ENCODE assay signal across 16 cellular contexts in the genomic region with DNA sequence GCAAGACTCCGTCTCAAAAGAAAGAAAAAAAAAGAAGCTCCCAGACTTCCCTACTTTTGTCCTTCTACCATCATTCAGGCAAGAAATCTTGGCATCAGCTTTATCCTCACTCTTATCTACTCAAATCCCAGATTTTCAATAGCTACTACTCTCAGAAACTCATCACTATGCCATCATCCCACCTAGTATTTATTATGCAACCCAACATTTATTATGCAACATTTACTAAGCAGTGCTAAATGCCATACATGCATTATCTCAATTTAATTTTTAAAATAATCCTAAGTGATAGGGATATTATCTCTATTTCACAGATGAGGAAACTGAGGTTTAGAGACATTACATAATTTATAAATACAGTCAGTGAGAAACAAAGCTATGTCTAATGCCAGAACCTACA. TPM values are rescaled to one million over a fixed set of nuclear protein-coding genes. Genes with fewer than 3 reads are reported as not detected.
DNase-seq lines count a peak whose midpoint lies in the region; ATAC-seq, FAIRE-seq and TF ChIP-seq lines count a peak whose summit lies in the region.
"Had no signal": no experiment of that assay in that cellular context is flagged by ENCODE, and none has a peak within 500 bp of the region (broad histone marks: within the 10 kb centered on the region; RNA-seq: fewer than 3 reads in every experiment).

No MANE protein-coding gene starts in this region.

- peak overlapping the region; percentile 30 for H3K27ac Mint-ChIP-seq in activated T-helper 2 cell treated with anti-CD3 and anti-CD28 coated beads, Interferon-gamma antibody, Interleukin-2, Interleukin-4, amounts not matched to agents 10 μg/mL and 5 μg/mL and 100 μg/mL, durations not matched to agents 14 hours and 24 hours and 36 hours

- DNase-seq in HepG2 (ENCODE audit: low spot score): no peak
- DNase-seq in right lobe of liver: no peak
- DNase-seq in activated T-helper 2 cell treated with anti-CD3 and anti-CD28 coated beads, Interferon-gamma antibody, Interleukin-2, Interleukin-4, amounts not matched to agents 10 μg/mL and 5 μg/mL and 100 μg/mL, durations not matched to agents 14 hours and 24 hours and 36 hours (ENCODE audit: low spot score): no peak
- DNase-seq in testis: no peak
- no peak for DNase-seq in SIG-M5 (lab: John Stamatoyannopoulos, UW)
- DNase-seq: DMS79, GM23248, KBM-7, NCI-H1417 treated with DMSO at 0.1 percent for 48 hours, NCI-H1930, NCI-H69, Right ventricle myocardium superior, SK-N-SH had no signal

- H3K4me3 ChIP-seq in HepG2 (replicated peaks in 1 of 3; ENCODE audit: insufficient read depth in 1 of 3, low read depth in 2 of 3, low read length in 3 of 3): no peak overlapping the region
- no peak overlapping the region for H3K4me3 ChIP-seq in right lobe of liver
- H3K4me3 ChIP-seq in testis: no peak overlapping the region
- H3K4me3 ChIP-seq: GM23248 had no signal

- POLR2A ChIA-PET in HepG2 (lab: Yijun Ruan, JAX): no interaction called here

- WGBS in HepG2 (ENCODE audit: low lambda C conversion rate): 96% methylated on average over 1 of the region's 1 CpG
- WGBS in right lobe of liver (ENCODE audit: insufficient coverage, low coverage, low lambda C conversion rate, missing lambda C conversion rate): no CpG with 5 or more reads among the region's 1 CpG
- 59 to 60% methylated on average over 1 of the region's 1 CpG for WGBS in testis, 2 donors

- TF ChIP-seq EP300 in HepG2 (IDR thresholded peaks at IDR 0.05; ENCODE audit: low read depth in 2 of 2, low read length in 2 of 2) (no peak), HepG2 (CRISPR knock-in tag; IDR thresholded peaks at IDR 0.05; ENCODE audit: borderline replicate concordance) (no peak)

- H3K27me3 Mint-ChIP-seq in activated T-helper 2 cell treated with anti-CD3 and anti-CD28 coated beads, Interferon-gamma antibody, Interleukin-2, Interleukin-4, amounts not matched to agents 10 μg/mL and 5 μg/mL and 100 μg/mL, durations not matched to agents 14 hours and 24 hours and 36 hours (ENCODE audit: low read depth): no peaks in the 10 kb centered on the region

- no peak overlapping the region for H3K4me3 Mint-ChIP-seq in activated T-helper 2 cell treated with anti-CD3 and anti-CD28 coated beads, Interferon-gamma antibody, Interleukin-2, Interleukin-4, amounts not matched to agents 10 μg/mL and 5 μg/mL and 100 μg/mL, durations not matched to agents 14 hours and 24 hours and 36 hours (ENCODE audit: low read depth)

- H3K4me1 ChIP-seq in HepG2 (ENCODE audit: insufficient read depth, low read length) (peaks cover 43% of the 10 kb centered on the region), right lobe of liver (peaks cover 0 to 10% (median 3%) of the 10 kb centered on the region in 4 donors), testis (peaks cover 14% of the 10 kb centered on the region)

- CTCF ChIA-PET in HepG2 (lab: Yijun Ruan, JAX; ENCODE audit: low intra/inter-chr PET ratio, low total read pairs): no interaction called here

- H3K27ac ChIP-seq in HepG2 (ENCODE audit: extremely low read length, insufficient read depth, low read length): no peak overlapping the region
- no peak overlapping the region for H3K27ac ChIP-seq in right lobe of liver
- H3K27ac ChIP-seq in testis: peak overlapping the region; percentile 79 to 95
- H3K27ac ChIP-seq: GM23248 had no signal

- TF ChIP-seq CTCF in HepG2 (CRISPR knock-in tag; IDR thresholded peaks at IDR 0.05) (no peak), right lobe of liver (IDR thresholded peaks at IDR 0.05) (no peak), testis (IDR thresholded peaks at IDR 0.05) (no peak)

- H4K20me1 ChIP-seq in HepG2 (ENCODE audit: insufficient read depth, low read length): peaks cover 3% of the 10 kb centered on the region; the same call in 1 of the 2 replicates

- no peak for FAIRE-seq in HepG2 (lab: Jason Lieb, UNC)
- FAIRE-seq: GM18507, RCC 7860 had no signal

- no peaks in the 10 kb centered on the region for H3K9me3 ChIP-seq in HepG2 (ENCODE audit: low read length)
- no peaks in the 10 kb centered on the region for H3K9me3 ChIP-seq in right lobe of liver
- H3K9me3 ChIP-seq in testis: no peaks in the 10 kb centered on the region
- H3K9me3 ChIP-seq: SK-N-SH had no signal

- no peak overlapping the region for H2AFZ ChIP-seq in HepG2 (ENCODE audit: low read length)
- H2AFZ ChIP-seq: GM23248 had no signal

- TF ChIP-seq RAD21 in HepG2 (CRISPR knock-in tag; IDR thresholded peaks at IDR 0.05): no peak

- intact Hi-C loops in HepG2 (cut with micrococcal nuclease; ENCODE audit: unreplicated experiment): loop anchor here (10.0 kb wide), 1 partner anchor 269 kb away; the partner anchor contains the start of gene TMBIM1
- intact Hi-C loops in right lobe of liver (cut with DNase I): no loop called here
- intact Hi-C loops in activated T-helper 2 cell treated with anti-CD3 and anti-CD28 coated beads, Interferon-gamma antibody, Interleukin-2, Interleukin-4, amounts not matched to agents 10 μg/mL and 5 μg/mL and 100 μg/mL, durations not matched to agents 14 hours and 24 hours and 36 hours (cut with micrococcal nuclease): no loop called here
- intact Hi-C loops in testis (cut with DNase I; ENCODE audit: low total_unique reads): no loop called here

- peaks cover 61% of the 10 kb centered on the region for H3K79me2 ChIP-seq in HepG2 (ENCODE audit: insufficient read depth, low read length)

- H3K27me3 ChIP-seq in HepG2 (ENCODE audit: control insufficient read depth in 1 of 2, insufficient read depth in 2 of 2, low read length in 2 of 2) (no peaks in the 10 kb centered on the region), right lobe of liver (no peaks in the 10 kb centered on the region), testis (no peaks in the 10 kb centered on the region)

- H3K4me2 ChIP-seq in HepG2 (ENCODE audit: low read depth, low read length): 0 out of 2 replicates have a peak overlapping the region, but pooled peaks have one; percentile 2
- H3K4me2 ChIP-seq: SK-N-SH had no signal

- no peak for TF ChIP-seq POLR2A in HepG2 (IDR thresholded peaks at IDR 0.05; ENCODE audit: insufficient read depth in 1 of 2, low read depth in 2 of 2, low read length in 2 of 2)
- no peak for TF ChIP-seq POLR2A in right lobe of liver (IDR thresholded peaks at IDR 0.05)
- TF ChIP-seq POLR2A in testis (IDR thresholded peaks at IDR 0.05): no peak

- ATAC-seq in HepG2 (no peak), right lobe of liver (no peak), GM19324 (IDR thresholded peaks at IDR 0.05; ENCODE audit: low FRiP score, unreplicated experiment) (no peak)

- in situ Hi-C loops in HepG2 (cut with HindIII; ENCODE audit: extremely low pct_ligation_motif_present, low pct_unique_long_range_greater_than_20kb): no loop called here

- BruUV-seq in HepG2 (replicated peaks; lab: Mats Ljungman, UMichigan): no TSS peak

- no peak overlapping the region for H3K9ac ChIP-seq in HepG2 (ENCODE audit: insufficient read depth, low read depth, low read length)
- H3K9ac ChIP-seq: GM23248, SK-N-SH had no signal

- peaks cover 3 to 38% of the 10 kb centered on the region in 2 experiments; a peak in 4 of 5 replicates for H3K36me3 ChIP-seq in HepG2 (replicated peaks in 1 of 2; ENCODE audit: control insufficient read depth in 1 of 2, insufficient read depth in 2 of 2, low read length in 2 of 2)
- peaks cover 0 to 21% (median 0%) of the 10 kb centered on the region in 4 donors for H3K36me3 ChIP-seq in right lobe of liver
- no peaks in the 10 kb centered on the region for H3K36me3 ChIP-seq in testis (ENCODE audit: low read depth, missing control alignments)

- peaks cover 49% of the 10 kb centered on the region for H3K4me1 Mint-ChIP-seq in activated T-helper 2 cell treated with anti-CD3 and anti-CD28 coated beads, Interferon-gamma antibody, Interleukin-2, Interleukin-4, amounts not matched to agents 10 μg/mL and 5 μg/mL and 100 μg/mL, durations not matched to agents 14 hours and 24 hours and 36 hours (ENCODE audit: low read depth)

- H3K36me3 Mint-ChIP-seq in activated T-helper 2 cell treated with anti-CD3 and anti-CD28 coated beads, Interferon-gamma antibody, Interleukin-2, Interleukin-4, amounts not matched to agents 10 μg/mL and 5 μg/mL and 100 μg/mL, durations not matched to agents 14 hours and 24 hours and 36 hours (ENCODE audit: low read depth): peaks cover 70% of the 10 kb centered on the region

- H3K9me3 Mint-ChIP-seq in activated T-helper 2 cell treated with anti-CD3 and anti-CD28 coated beads, Interferon-gamma antibody, Interleukin-2, Interleukin-4, amounts not matched to agents 10 μg/mL and 5 μg/mL and 100 μg/mL, durations not matched to agents 14 hours and 24 hours and 36 hours: no peaks in the 10 kb centered on the region

RNA-seq across cellular contexts. Expression of gene USP37, which starts 4.1 kb away (rescaled TPM):
- total RNA-seq in HepG2 (2016; rRNA removed; fragmentation: Illumina TruSeq; extraction: Trizol) (30.6 and 36.2 TPM in 2 replicates), right lobe of liver (1 to 10 TPM; 4.8 to 8.9 (median 6.7) TPM), testis (10 to 100 TPM; 39.3 to 81.4 TPM)
- total RNA-seq in HepG2 (2016; cell fraction: cytosol; rRNA removed; fragmentation: Illumina TruSeq; extraction: Trizol; ENCODE audit: low read depth): 20.5 and 21.3 TPM in 2 replicates
- 28.6 and 34.8 TPM in 2 replicates for total RNA-seq in HepG2 (2016; cell fraction: insoluble cytoplasmic fraction; rRNA removed; fragmentation: Illumina TruSeq; extraction: Trizol)
- 15.4 and 17.1 TPM in 2 replicates for total RNA-seq in HepG2 (2016; cell fraction: membrane; rRNA removed; fragmentation: Illumina TruSeq; extraction: Trizol)
- total RNA-seq in HepG2 (2016; cell fraction: nucleus; rRNA removed; fragmentation: Illumina TruSeq; extraction: Trizol): 31.4 and 32.1 TPM in 2 replicates
- polyA plus RNA-seq in HepG2 (2011; rRNA removed) (6.5 and 6.6 TPM in 2 replicates), testis (ENCODE audit: insufficient read depth, low read depth, low replicate concordance) (26.7 TPM)
- 2.2 and 3.7 TPM in 2 replicates for polyA plus RNA-seq in HepG2 (2011; cell fraction: cytosol; rRNA removed)
- polyA plus RNA-seq in HepG2 (2011; cell fraction: nucleus; rRNA removed): 5.9 and 6.5 TPM in 2 replicates
- 8.9 and 9.8 TPM in 2 replicates for polyA plus RNA-seq in HepG2 (2012)
- polyA plus RNA-seq in HepG2 (2016; cell fraction: cytosol; fragmentation: Illumina TruSeq; extraction: Trizol; ENCODE audit: low read depth): 1.3 and 1.9 TPM in 2 replicates
- 11.5 and 12.3 TPM in 2 replicates for polyA plus RNA-seq in HepG2 (2016; cell fraction: insoluble cytoplasmic fraction; fragmentation: Illumina TruSeq; extraction: Trizol; ENCODE audit: low read depth)
- polyA plus RNA-seq in HepG2 (2016; cell fraction: membrane; fragmentation: Illumina TruSeq; extraction: Trizol; ENCODE audit: low read depth): 2.8 and 2.9 TPM in 2 replicates
- polyA plus RNA-seq in HepG2 (2016; cell fraction: nucleus; fragmentation: Illumina TruSeq; extraction: Trizol; ENCODE audit: insufficient read depth, low read depth): 18.1 and 19.2 TPM in 2 replicates
- 9.1 and 9.8 TPM in 2 replicates for polyA minus RNA-seq in HepG2 (2011; rRNA and poly(A)+ RNA removed; ENCODE audit: low replicate concordance)
- polyA minus RNA-seq in HepG2 (2011; cell fraction: cytosol; rRNA and poly(A)+ RNA removed): 18.1 and 20.4 TPM in 2 replicates
- 43.1 and 55.2 TPM in 2 replicates for polyA minus RNA-seq in HepG2 (2011; cell fraction: nucleus; rRNA and poly(A)+ RNA removed)
- total RNA-seq in activated T-helper 2 cell treated with anti-CD3 and anti-CD28 coated beads, Interferon-gamma antibody, Interleukin-2, Interleukin-4, amounts not matched to agents 10 μg/mL and 5 μg/mL and 100 μg/mL, durations not matched to agents 14 hours and 24 hours and 36 hours: 40.7 and 43.7 TPM in 2 replicates

RNA-seq across cellular contexts. Expression of gene CNOT9, which starts 4.6 kb away (rescaled TPM):
- 92.4 and 101 TPM in 2 replicates for total RNA-seq in HepG2 (2016; rRNA removed; fragmentation: Illumina TruSeq; extraction: Trizol)
- 20.1 and 22.8 TPM in 2 replicates for total RNA-seq in HepG2 (2016; cell fraction: cytosol; rRNA removed; fragmentation: Illumina TruSeq; extraction: Trizol; ENCODE audit: low read depth)
- 90.5 and 108 TPM in 2 replicates for total RNA-seq in HepG2 (2016; cell fraction: insoluble cytoplasmic fraction; rRNA removed; fragmentation: Illumina TruSeq; extraction: Trizol)
- total RNA-seq in HepG2 (2016; cell fraction: membrane; rRNA removed; fragmentation: Illumina TruSeq; extraction: Trizol): 62.2 and 62.5 TPM in 2 replicates
- total RNA-seq in HepG2 (2016; cell fraction: nucleus; rRNA removed; fragmentation: Illumina TruSeq; extraction: Trizol): 88.2 and 95.4 TPM in 2 replicates
- polyA plus RNA-seq in HepG2 (2011; rRNA removed): 71.0 and 82.6 TPM in 2 replicates
- polyA plus RNA-seq in HepG2 (2011; cell fraction: cytosol; rRNA removed): 49.8 and 55.3 TPM in 2 replicates
- polyA plus RNA-seq in HepG2 (2011; cell fraction: nucleus; rRNA removed): 87.2 and 87.7 TPM in 2 replicates
- polyA plus RNA-seq in HepG2 (2012): 33.2 and 42.6 TPM in 2 replicates
- polyA plus RNA-seq in HepG2 (2016; cell fraction: cytosol; fragmentation: Illumina TruSeq; extraction: Trizol; ENCODE audit: low read depth): 11.3 and 14.7 TPM in 2 replicates
- 92.0 and 94.6 TPM in 2 replicates for polyA plus RNA-seq in HepG2 (2016; cell fraction: insoluble cytoplasmic fraction; fragmentation: Illumina TruSeq; extraction: Trizol; ENCODE audit: low read depth)
- polyA plus RNA-seq in HepG2 (2016; cell fraction: membrane; fragmentation: Illumina TruSeq; extraction: Trizol; ENCODE audit: low read depth): 34.0 and 37.1 TPM in 2 replicates
- 131 TPM in 2 replicates for polyA plus RNA-seq in HepG2 (2016; cell fraction: nucleus; fragmentation: Illumina TruSeq; extraction: Trizol; ENCODE audit: insufficient read depth, low read depth)
- polyA minus RNA-seq in HepG2 (2011; rRNA and poly(A)+ RNA removed; ENCODE audit: low replicate concordance): 120 and 128 TPM in 2 replicates
- 63.2 and 66.3 TPM in 2 replicates for polyA minus RNA-seq in HepG2 (2011; cell fraction: cytosol; rRNA and poly(A)+ RNA removed)
- 109 and 117 TPM in 2 replicates for polyA minus RNA-seq in HepG2 (2011; cell fraction: nucleus; rRNA and poly(A)+ RNA removed)
- total RNA-seq in right lobe of liver: 10 to 100 TPM; 11.8 to 39.3 (median 19.2) TPM
- 127 and 135 TPM in 2 replicates for total RNA-seq in activated T-helper 2 cell treated with anti-CD3 and anti-CD28 coated beads, Interferon-gamma antibody, Interleukin-2, Interleukin-4, amounts not matched to agents 10 μg/mL and 5 μg/mL and 100 μg/mL, durations not matched to agents 14 hours and 24 hours and 36 hours
- total RNA-seq in testis: 100 to 1,000 TPM; 118 to 129 TPM
- polyA plus RNA-seq in testis (ENCODE audit: insufficient read depth, low read depth, low replicate concordance): 55.4 TPM

RNA-seq across cellular contexts. Expression of gene PLCD4, which starts 43.6 kb away (rescaled TPM):
- total RNA-seq in HepG2 (2016; rRNA removed; fragmentation: Illumina TruSeq; extraction: Trizol): not detected in 2 replicates
- total RNA-seq in HepG2 (2016; cell fraction: cytosol; rRNA removed; fragmentation: Illumina TruSeq; extraction: Trizol; ENCODE audit: low read depth): not detected in 2 replicates
- total RNA-seq in HepG2 (2016; cell fraction: insoluble cytoplasmic fraction; rRNA removed; fragmentation: Illumina TruSeq; extraction: Trizol): not detected in 2 replicates
- not detected in 2 replicates for total RNA-seq in HepG2 (2016; cell fraction: membrane; rRNA removed; fragmentation: Illumina TruSeq; extraction: Trizol)
- not detected in 2 replicates for total RNA-seq in HepG2 (2016; cell fraction: nucleus; rRNA removed; fragmentation: Illumina TruSeq; extraction: Trizol)
- polyA plus RNA-seq in HepG2 (2011; rRNA removed): 0.05 and 0.26 TPM in 2 replicates
- polyA plus RNA-seq in HepG2 (2011; cell fraction: cytosol; rRNA removed): not detected in 2 replicates
- 0.08 and 0.09 TPM in 2 replicates for polyA plus RNA-seq in HepG2 (2011; cell fraction: nucleus; rRNA removed)
- polyA plus RNA-seq in HepG2 (2012): 1.3 and 1.5 TPM in 2 replicates
- polyA plus RNA-seq in HepG2 (2016; cell fraction: cytosol; fragmentation: Illumina TruSeq; extraction: Trizol; ENCODE audit: low read depth): not detected in 2 replicates
- polyA plus RNA-seq in HepG2 (2016; cell fraction: insoluble cytoplasmic fraction; fragmentation: Illumina TruSeq; extraction: Trizol; ENCODE audit: low read depth): not detected in 2 replicates
- polyA plus RNA-seq in HepG2 (2016; cell fraction: membrane; fragmentation: Illumina TruSeq; extraction: Trizol; ENCODE audit: low read depth): not detected in 2 replicates
- not detected in 2 replicates for polyA plus RNA-seq in HepG2 (2016; cell fraction: nucleus; fragmentation: Illumina TruSeq; extraction: Trizol; ENCODE audit: insufficient read depth, low read depth)
- polyA minus RNA-seq in HepG2 (2011; rRNA and poly(A)+ RNA removed; ENCODE audit: low replicate concordance): 2.5 TPM in 1 of 2 replicates, not detected in the other
- not detected in 2 replicates for polyA minus RNA-seq in HepG2 (2011; cell fraction: cytosol; rRNA and poly(A)+ RNA removed)
- not detected in 2 replicates for polyA minus RNA-seq in HepG2 (2011; cell fraction: nucleus; rRNA and poly(A)+ RNA removed)
- under 1 TPM; 0.31 to 0.95 (median 0.56) TPM for total RNA-seq in right lobe of liver
- total RNA-seq in activated T-helper 2 cell treated with anti-CD3 and anti-CD28 coated beads, Interferon-gamma antibody, Interleukin-2, Interleukin-4, amounts not matched to agents 10 μg/mL and 5 μg/mL and 100 μg/mL, durations not matched to agents 14 hours and 24 hours and 36 hours: 0.18 and 0.23 TPM in 2 replicates
- total RNA-seq in testis: 1 to 10 TPM; 8.2 to 9.0 TPM
- 13.9 TPM for polyA plus RNA-seq in testis (ENCODE audit: insufficient read depth, low read depth, low replicate concordance)

Comparison
In these comparisons a context has a peak if more than half of its experiments do, and no peak if none do; other contexts are left out.
1. H3K27ac ChIP-seq: peak in testis (2 of 2); none in HepG2 (single experiment) and right lobe of liver (0 of 3).